Comparison of ENCODE assay signal across 8 cellular contexts in the genomic region with DNA sequence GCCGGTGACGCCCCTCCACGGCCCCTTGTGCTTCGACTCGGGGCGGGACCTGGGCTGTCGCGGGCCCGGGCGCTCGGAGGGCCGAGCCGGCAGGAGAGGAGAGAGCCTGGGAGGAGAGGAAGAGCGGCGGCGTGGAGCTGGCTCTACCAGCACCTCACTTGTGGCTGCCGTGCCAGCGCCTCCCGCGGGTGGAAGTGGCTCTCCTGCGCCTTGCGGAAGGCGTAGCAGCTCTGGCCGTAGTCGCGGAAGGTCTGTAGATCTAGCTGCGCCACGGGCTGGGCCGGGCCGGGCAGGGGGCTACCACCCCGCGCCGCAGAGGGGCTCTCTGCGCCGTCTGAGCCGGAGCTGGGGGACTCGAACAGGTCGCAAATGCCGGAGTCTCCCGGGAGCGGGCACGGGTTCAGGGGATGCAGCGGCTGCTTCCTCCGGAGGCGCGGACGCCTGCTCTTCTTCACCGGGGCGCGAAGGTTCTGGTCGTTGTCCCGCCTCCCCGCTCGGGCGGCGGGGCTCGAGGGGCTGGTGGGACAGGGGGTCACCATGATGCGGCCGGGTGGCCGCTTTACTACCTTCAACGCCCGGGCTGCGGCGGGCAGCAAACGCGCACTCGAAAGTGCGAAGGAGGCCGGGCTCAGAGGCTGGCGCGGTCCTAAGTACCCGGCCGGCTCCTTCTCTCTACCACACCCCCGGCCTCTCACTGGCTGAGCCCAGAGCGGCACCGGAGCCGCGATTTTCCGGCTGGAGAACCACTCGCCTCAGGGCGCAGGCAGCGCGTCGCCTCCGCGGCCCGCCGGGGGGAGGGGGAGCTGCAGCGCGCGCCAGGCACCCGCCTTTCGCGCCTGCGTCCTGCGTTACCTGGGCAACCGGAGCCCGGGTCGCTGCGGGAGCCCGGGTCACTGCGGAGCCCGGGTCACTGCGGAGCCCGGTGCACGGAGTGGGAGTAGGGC. TPM values are rescaled to one million over a fixed set of nuclear protein-coding genes. Genes with fewer than 3 reads are reported as not detected.
DNase-seq lines count a peak whose midpoint lies in the region; ATAC-seq, FAIRE-seq and TF ChIP-seq lines count a peak whose summit lies in the region.

A gene with protein sequence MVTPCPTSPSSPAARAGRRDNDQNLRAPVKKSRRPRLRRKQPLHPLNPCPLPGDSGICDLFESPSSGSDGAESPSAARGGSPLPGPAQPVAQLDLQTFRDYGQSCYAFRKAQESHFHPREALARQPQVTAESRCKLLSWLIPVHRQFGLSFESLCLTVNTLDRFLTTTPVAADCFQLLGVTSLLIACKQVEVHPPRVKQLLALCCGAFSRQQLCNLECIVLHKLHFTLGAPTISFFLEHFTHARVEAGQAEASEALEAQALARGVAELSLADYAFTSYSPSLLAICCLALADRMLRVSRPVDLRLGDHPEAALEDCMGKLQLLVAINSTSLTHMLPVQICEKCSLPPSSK (minus strand): TSS at position 624 of the 944 bp plus-strand sequence. CDS start 85 bp downstream, at position 539.

- H2AFZ ChIP-seq in neuron (ENCODE audit: low read depth, low read length): peak within 1 kb of the TSS; percentile 98

- no peaks in the 10 kb centered on the region for H3K9me3 Mint-ChIP-seq in CD4-positive, alpha-beta T cell

- no peak within 1 kb of the TSS for H3K27ac ChIP-seq in CD4-positive, alpha-beta T cell (ENCODE audit: low read depth, low read length)
- peak within 1 kb of the TSS; percentile 48 for H3K27ac ChIP-seq in urinary bladder (ENCODE audit: low read depth)

- TF ChIP-seq RAD21 in Ishikawa (IDR thresholded peaks at IDR 0.05; ENCODE audit: low read depth): no peak

- peaks cover 33% of the 10 kb centered on the region for H3K4me1 Mint-ChIP-seq in CD4-positive, alpha-beta T cell (ENCODE audit: low read depth)

- peak; percentile 73 for ATAC-seq in CD4-positive, alpha-beta T cell (ENCODE audit: poor library complexity)
- ATAC-seq in GM21360 (IDR thresholded peaks at IDR 0.05; ENCODE audit: unreplicated experiment): peak; percentile 56

- no peak within 1 kb of the TSS for H3K27ac Mint-ChIP-seq in CD4-positive, alpha-beta T cell

- FAIRE-seq in frontal cortex (lab: Jason Lieb, UNC): no peak

- H3K36me3 Mint-ChIP-seq in CD4-positive, alpha-beta T cell (ENCODE audit: low read depth): no peaks in the 10 kb centered on the region

- H3K27me3 Mint-ChIP-seq in CD4-positive, alpha-beta T cell: peaks cover 86% of the 10 kb centered on the region

- H3K4me1 ChIP-seq in neuron (ENCODE audit: insufficient read depth, low read length) (peaks cover 30% of the 10 kb centered on the region), urinary bladder (ENCODE audit: insufficient read depth) (no peaks in the 10 kb centered on the region)

- DNase-seq in CD4-positive, alpha-beta T cell: peak in 8 of 10 experiments; percentile 16 to 57 (median 42)
- peak; percentile 45 for DNase-seq in OCI-M1 (lab: John Stamatoyannopoulos, UW)
- peak; percentile 83 for DNase-seq in activated effector memory CD4-positive, alpha-beta T cell treated with anti-CD3 and anti-CD28 coated beads, Interleukin-2, amount 50 U/mL, for 16 hours
- DNase-seq in frontal cortex (ENCODE audit: low spot score in 2 of 2): peak; percentile 71

- TF ChIP-seq EP300 in Ishikawa (IDR thresholded peaks at IDR 0.05; ENCODE audit: borderline replicate concordance): peak; percentile 33; the same call in 1 of the 2 replicates

- H3K4me3 Mint-ChIP-seq in CD4-positive, alpha-beta T cell: peak within 1 kb of the TSS; percentile 86

- no peaks in the 10 kb centered on the region for H3K9me3 ChIP-seq in CD4-positive, alpha-beta T cell (ENCODE audit: control insufficient read depth, low read length)
- H3K9me3 ChIP-seq in neuron (ENCODE audit: low read length): no peaks in the 10 kb centered on the region

- CTCF ChIA-PET in CD4-positive, alpha-beta T cell (lab: Charles Lee): interaction anchor here (1.0 to 2.0 kb wide), 5 partner anchors 27 to 74 kb away, joined by 3 to 7 read pairs (median 4); a partner anchor contains a TSS

- no peak for TF ChIP-seq CTCF in CD4-positive, alpha-beta T cell (IDR thresholded peaks at IDR 0.05)

- H3K4me3 ChIP-seq in neuron (ENCODE audit: low read length) (peak within 1 kb of the TSS; percentile 56), urinary bladder (ENCODE audit: low read depth, low read length) (peak within 1 kb of the TSS; percentile 47)

- WGBS in urinary bladder: under 1% methylated on average over 105 of the region's 106 CpGs

- intact Hi-C loops in CD4-positive, alpha-beta T cell (cut with DNase I, micrococcal nuclease): loop anchor here (5.0 kb wide), 2 partner anchors 56 to 61 kb away; a partner anchor contains a TSS

- POLR2A ChIA-PET in CD4-positive, alpha-beta T cell (lab: Charles Lee): interaction anchor here (0.7 to 2.7 kb wide), 4 partner anchors 9 to 244 kb away, joined by 3 to 19 read pairs (median 4); no protein-coding TSS in a partner anchor

- H3K36me3 ChIP-seq in neuron (ENCODE audit: insufficient read depth, low read length): no peaks in the 10 kb centered on the region
- H3K36me3 ChIP-seq in urinary bladder (ENCODE audit: insufficient read depth): no peaks in the 10 kb centered on the region

- H3K27me3 ChIP-seq in CD4-positive, alpha-beta T cell (ENCODE audit: control insufficient read depth, insufficient read depth, low read length): peaks cover 72% of the 10 kb centered on the region
- H3K27me3 ChIP-seq in neuron (ENCODE audit: insufficient read depth, low read length): peaks cover 67% of the 10 kb centered on the region

TF ChIP-seq in Ishikawa, 13 proteins besides CTCF, POLR2A, EP300 and RAD21:
- TF ChIP-seq NFIC (IDR thresholded peaks at IDR 0.05): no peak; the same call in 1 of the 2 replicates
- 0 out of 2 replicates have a peak, but pooled peaks have one; percentile 12 for TF ChIP-seq CREB1 (IDR thresholded peaks at IDR 0.05; ENCODE audit: low read depth)
- TF ChIP-seq TAF1 (IDR thresholded peaks at IDR 0.05; ENCODE audit: low read depth): peak; percentile 37
- TF ChIP-seq EGR1 (IDR thresholded peaks at IDR 0.05): peak; percentile 61
- TF ChIP-seq, protein P1, sequence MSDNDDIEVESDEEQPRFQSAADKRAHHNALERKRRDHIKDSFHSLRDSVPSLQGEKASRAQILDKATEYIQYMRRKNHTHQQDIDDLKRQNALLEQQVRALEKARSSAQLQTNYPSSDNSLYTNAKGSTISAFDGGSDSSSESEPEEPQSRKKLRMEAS (IDR thresholded peaks at IDR 0.05): peak; percentile 72

RNA-seq across cellular contexts. Expression of the gene that starts here (rescaled TPM):
- total RNA-seq in CD4-positive, alpha-beta T cell: not detected
- total RNA-seq in frontal cortex: not detected
- total RNA-seq in urinary bladder: 1.6 TPM
- 2.8 TPM for polyA plus RNA-seq in urinary bladder

Comparison
In these comparisons a context has a peak if more than half of its experiments do, and no peak if none do; other contexts are left out.
1. Peak in DNase-seq and ATAC-seq in CD4-positive, alpha-beta T cell; RNA of the gene not detected or under 1 TPM.
2. Peak in DNase-seq in frontal cortex; RNA of the gene not detected or under 1 TPM.